Comparison of ENCODE assay signal across 27 cellular contexts in the genomic region with DNA sequence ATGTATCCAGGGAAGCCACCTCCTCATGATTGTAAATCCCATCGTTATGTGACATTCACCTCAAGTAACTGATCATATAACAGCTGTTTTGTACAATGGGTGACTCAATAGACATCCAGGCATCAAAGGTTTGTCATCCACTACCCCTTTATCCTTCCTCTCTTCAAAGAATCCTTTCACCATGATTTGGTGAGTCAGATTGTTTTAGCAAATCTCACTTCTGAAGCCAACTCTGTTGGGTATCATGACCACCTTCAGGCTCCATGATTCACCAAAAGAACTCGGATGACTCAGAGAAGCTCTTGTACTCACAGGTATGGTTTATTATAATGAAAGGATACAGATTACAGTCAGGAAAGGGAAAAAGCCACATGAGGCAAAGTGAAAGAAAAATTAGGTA.
DNase-seq lines count a peak whose midpoint lies in the region; ATAC-seq and TF ChIP-seq lines count a peak whose summit lies in the region.
"Had no signal": no experiment of that assay in that cellular context is flagged by ENCODE, and none has a peak within 500 bp of the region (broad histone marks: within the 10 kb centered on the region; RNA-seq: fewer than 3 reads in every experiment).

No MANE protein-coding gene starts in this region.

- H3K27ac ChIP-seq in RWPE1: no peak overlapping the region
- H3K27ac ChIP-seq: ascending aorta, heart right ventricle, parathyroid adenoma had no signal

- POLR2A ChIA-PET in RWPE1 (lab: Yijun Ruan, JAX; ENCODE audit: low non-redundant PET): no interaction called here

- TF ChIP-seq CTCF in RWPE1 (conservative IDR thresholded peaks at IDR 0.05; ENCODE audit: low read depth) (no peak), choroid plexus epithelial cell (conservative IDR thresholded peaks at IDR 0.05; ENCODE audit: low read depth, low read length) (no peak), omental fat pad (IDR thresholded peaks at IDR 0.05) (no peak)

- ATAC-seq in omental fat pad (ENCODE audit: low FRiP score): peak; percentile 19
- no peak for ATAC-seq in HG03097 (IDR thresholded peaks at IDR 0.05; ENCODE audit: low FRiP score, unreplicated experiment)
- ATAC-seq: heart right ventricle; left colon; sciatic nerve; stimulated activated effector memory CD8-positive, alpha-beta T cell treated with anti-CD3 and anti-CD28 coated beads, Interleukin-12 subunit alpha, Interleukin-12 subunit beta, amount 100 ng/mL, for 72 hours had no signal

- H3K4me3 ChIP-seq in choroid plexus epithelial cell (ENCODE audit: low read depth, low read length): no peak overlapping the region
- H3K4me3 ChIP-seq: ascending aorta, heart right ventricle had no signal

- peak; percentile 94 for DNase-seq in HT1080 (ENCODE audit: low read depth)
- peak; percentile 30 for DNase-seq in RWPE1 (ENCODE audit: low spot score)
- DNase-seq in choroid plexus epithelial cell (ENCODE audit: low read depth): peak; percentile 29
- no peak for DNase-seq in omental fat pad (ENCODE audit: low spot score)
- no peak for DNase-seq in superior temporal gyrus (ENCODE audit: extremely low spot score)
- DNase-seq in NCI-H187 (lab: John Stamatoyannopoulos, UW): no peak
- DNase-seq: activated B cell treated with CpG ODN at 0.5 μM for 24 hours; C1 segment of cervical spinal cord; Caco-2; cerebellar nuclear complex; H9; heart right ventricle; KBM-7; left colon; MM.1S; NCI-H1417 treated with DMSO at 0.1 percent for 48 hours; NCI-H446 treated with DMSO at 0.1 percent for 48 hours; NCI-H82; Right ventricle myocardium superior; stimulated activated CD4-positive, alpha-beta T cell treated with anti-CD3 and anti-CD28 coated beads, Interleukin-4, amount 100 ng/mL, for 24 hours; substantia nigra; T1000 had no signal

- CTCF ChIA-PET in RWPE1 (lab: Yijun Ruan, JAX): no interaction called here

Comparison
In these comparisons a context has a peak if more than half of its experiments do, and no peak if none do; other contexts are left out.
1. DNase-seq: peak in HT1080 (single experiment), RWPE1 (single experiment) and choroid plexus epithelial cell (single experiment); none in omental fat pad (single experiment), superior temporal gyrus (single experiment) and NCI-H187 (0 of 2).